In the genomic region with DNA sequence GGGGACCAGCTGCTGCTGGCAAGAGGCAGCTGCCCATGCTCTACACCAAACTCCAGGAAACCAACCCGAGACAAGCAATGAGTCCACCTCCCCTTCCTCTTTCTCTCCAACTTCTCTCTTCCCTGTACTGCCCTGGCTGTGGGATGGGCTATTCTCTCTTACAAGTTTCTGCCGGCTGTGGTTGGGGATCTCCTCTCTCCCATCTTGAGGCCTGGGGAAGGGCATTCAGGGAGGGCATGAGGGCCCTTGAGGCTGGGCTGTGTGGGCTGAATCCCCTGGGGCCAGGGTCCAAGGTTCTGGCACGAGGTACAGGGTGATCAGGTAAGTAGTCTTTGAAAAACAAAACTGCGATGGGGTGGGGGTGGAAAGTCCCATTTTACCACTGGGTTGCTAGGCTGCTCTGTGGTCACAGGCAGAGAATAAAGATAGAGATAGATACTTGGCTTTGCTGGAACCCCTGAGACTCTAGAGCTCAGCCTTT, we compare ENCODE assay signal across 10 cellular contexts. TPM values are rescaled to one million over a fixed set of nuclear protein-coding genes. Genes with fewer than 3 reads are reported as not detected.
DNase-seq lines count a peak whose midpoint lies in the region; ATAC-seq and TF ChIP-seq lines count a peak whose summit lies in the region.
"Had no signal": no experiment of that assay in that cellular context is flagged by ENCODE, and none has a peak within 500 bp of the region (broad histone marks: within the 10 kb centered on the region; RNA-seq: fewer than 3 reads in every experiment).

No MANE protein-coding gene starts in this region.

- TF ChIP-seq CTCF in A673 (conservative IDR thresholded peaks at IDR 0.05; ENCODE audit: low read depth, low read length): no peak

- H3K27ac ChIP-seq in BLaER1 (no peak overlapping the region), A673 (ENCODE audit: low read depth, low read length, poor library complexity, severe bottlenecking) (no peak overlapping the region)
- H3K27ac ChIP-seq: C4-2B had no signal

- H3K27me3 ChIP-seq in BLaER1: no peaks in the 10 kb centered on the region
- H3K27me3 ChIP-seq in A673 (replicated peaks; ENCODE audit: insufficient read depth, low read depth, low read length, poor library complexity): no peaks in the 10 kb centered on the region

- ATAC-seq in GM19328 (IDR thresholded peaks at IDR 0.05; ENCODE audit: unreplicated experiment) (peak; percentile 55), HG03039 (IDR thresholded peaks at IDR 0.05; ENCODE audit: unreplicated experiment) (peak; percentile 61)

- H3K4me3 ChIP-seq in BLaER1: no peak overlapping the region
- H3K4me3 ChIP-seq in A673 (ENCODE audit: low read depth, low read length, poor library complexity, severe bottlenecking): no peak overlapping the region
- H3K4me3 ChIP-seq: skin epidermis had no signal

- CTCF ChIA-PET in A673 (lab: Charles Lee): no interaction called here

- DNase-seq in SKM-1 (lab: John Stamatoyannopoulos, UW; ENCODE audit: unreplicated experiment) (peak; percentile 81), A673 (ENCODE audit: low spot score) (no peak), T1000 (lab: John Stamatoyannopoulos, UW) (no peak), DMS 273 treated with DMSO at 0.1 percent for 48 hours (lab: John Stamatoyannopoulos, UW) (no peak), iPS-NIHi11 (ENCODE audit: low spot score) (no peak)

- POLR2A ChIA-PET in A673 (lab: Charles Lee; ENCODE audit: low non-redundant PET): no interaction called here

- no peak overlapping the region for H3K9ac ChIP-seq in BLaER1

- intact Hi-C loops in A673 (cut with micrococcal nuclease; ENCODE audit: unreplicated experiment): no loop called here

- H3K9me3 ChIP-seq in BLaER1: no peaks in the 10 kb centered on the region
- H3K9me3 ChIP-seq in A673 (ENCODE audit: low read depth, low read length, poor library complexity, severe bottlenecking): no peaks in the 10 kb centered on the region

- BruUV-seq in A673 (replicated peaks; lab: Mats Ljungman, UMichigan): no TSS peak

- no peaks in the 10 kb centered on the region for H3K36me3 ChIP-seq in BLaER1
- no peaks in the 10 kb centered on the region for H3K36me3 ChIP-seq in A673 (ENCODE audit: insufficient read depth, low read length, poor library complexity, severe bottlenecking)

- no peaks in the 10 kb centered on the region for H4K20me1 ChIP-seq in BLaER1

- H3K4me1 ChIP-seq in BLaER1 (peaks cover 58% of the 10 kb centered on the region), A673 (ENCODE audit: insufficient read depth, low read length, poor library complexity, severe bottlenecking) (no peaks in the 10 kb centered on the region)

- H3K4me2 ChIP-seq in BLaER1: peak overlapping the region; percentile 58

RNA-seq across cellular contexts. Expression of gene CTSH, which starts 32.3 kb away (rescaled TPM):
- total RNA-seq in A673 (2021): 2.2 and 3.6 TPM in 2 replicates
